In the genomic region with DNA sequence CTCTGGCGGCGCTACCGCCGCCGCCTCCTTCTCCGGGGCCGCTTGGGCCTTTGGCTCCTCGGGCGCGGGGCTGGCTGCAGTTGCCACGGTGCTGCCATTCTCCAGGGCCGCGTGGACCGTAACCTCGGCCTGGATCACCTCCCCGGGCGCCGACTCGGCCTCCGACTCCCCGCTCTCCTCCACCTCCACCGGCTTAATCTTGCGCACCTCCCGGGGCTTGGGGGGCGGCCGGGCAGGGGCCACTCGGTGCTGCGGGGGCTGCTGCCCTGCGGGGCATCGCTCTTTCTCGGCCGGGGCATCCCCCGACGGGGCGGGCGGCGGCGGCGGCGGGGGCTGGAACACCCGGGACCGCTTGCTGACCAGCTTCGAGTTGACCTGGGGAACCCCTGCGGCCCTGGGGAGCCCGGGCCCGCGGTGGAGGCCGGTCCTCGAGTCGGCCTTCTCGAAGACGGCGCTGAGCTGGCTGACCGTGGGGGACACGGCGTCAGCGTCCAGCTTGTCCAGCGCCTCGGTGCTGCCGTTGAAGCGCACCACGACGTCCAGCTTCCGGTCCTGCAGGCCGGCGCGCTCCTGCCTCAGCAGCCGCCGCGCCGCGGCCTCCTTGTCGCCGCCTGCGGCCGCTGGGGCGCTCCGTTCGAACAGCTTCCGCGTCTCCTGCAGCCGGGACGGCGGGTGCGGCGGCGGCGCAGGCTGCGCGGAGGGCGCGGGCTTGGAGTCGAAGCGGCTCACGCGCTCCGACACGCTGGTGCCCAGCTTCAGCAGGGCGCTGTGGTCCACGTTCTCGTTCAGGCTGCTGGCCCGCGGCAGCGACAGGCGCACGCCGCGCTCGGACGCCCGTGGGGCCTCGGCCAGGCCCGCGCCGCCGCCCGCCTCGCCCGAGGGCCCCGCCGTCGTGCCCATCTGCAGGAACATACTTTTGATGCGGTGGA, we compare ENCODE assay signal across 8 cellular contexts. TPM values are rescaled to one million over a fixed set of nuclear protein-coding genes. Genes with fewer than 3 reads are reported as not detected.
DNase-seq lines count a peak whose midpoint lies in the region; ATAC-seq and TF ChIP-seq lines count a peak whose summit lies in the region.

No MANE protein-coding gene starts in this region.

- peak overlapping the region; percentile 70 for H3K27ac ChIP-seq in osteoblast (ENCODE audit: low read depth, low read length)

- peak overlapping the region; percentile 95 for H3K4me2 ChIP-seq in osteoblast (ENCODE audit: insufficient read depth, low read length)

- peak overlapping the region; percentile 95 for H3K9ac ChIP-seq in NT2/D1 (ENCODE audit: insufficient read length, low read depth)

- H4K20me1 ChIP-seq in osteoblast (ENCODE audit: insufficient read depth, low read length) = peaks cover 40% of the 10 kb centered on the region

- H2AFZ ChIP-seq in osteoblast (ENCODE audit: low read length) = no peak overlapping the region

- no peak for TF ChIP-seq CTCF in osteoblast (IDR thresholded peaks at IDR 0.05; ENCODE audit: extremely low read depth, low read depth, low read length)

- ATAC-seq in HG02840 (IDR thresholded peaks at IDR 0.05; ENCODE audit: low FRiP score, unreplicated experiment) (no peak), HG02678 (IDR thresholded peaks at IDR 0.05; ENCODE audit: unreplicated experiment) (no peak)

- DNase-seq in NOMO-1 (lab: John Stamatoyannopoulos, UW; ENCODE audit: unreplicated experiment in 2 of 2) = peak; percentile 47 to 51
- no peak for DNase-seq in NOMO-1 treated with dmso at 0.1 percent for 144 hours (lab: John Stamatoyannopoulos, UW; ENCODE audit: unreplicated experiment)
- DNase-seq in NT2/D1 (ENCODE audit: low read depth, low spot score) = no peak
- peak; percentile 56 for DNase-seq in activated gamma-delta T cell (lab: John Stamatoyannopoulos, UW)
- DNase-seq in glomerular visceral epithelial cell (ENCODE audit: extremely low spot score) = peak; percentile 58
- DNase-seq in osteoblast (ENCODE audit: insufficient read length, low spot score, missing footprints) = peak; percentile 91

- peaks cover 42% of the 10 kb centered on the region for H3K4me1 ChIP-seq in NT2/D1 (ENCODE audit: insufficient read depth, insufficient read length)
- peaks cover 54% of the 10 kb centered on the region for H3K4me1 ChIP-seq in osteoblast (ENCODE audit: insufficient read depth, low read length)

- H3K36me3 ChIP-seq in NT2/D1 (ENCODE audit: insufficient read depth, insufficient read length, low read length) = peaks cover 31% of the 10 kb centered on the region
- peaks cover 9% of the 10 kb centered on the region for H3K36me3 ChIP-seq in osteoblast (ENCODE audit: insufficient read depth, low read length)

- no peaks in the 10 kb centered on the region for H3K27me3 ChIP-seq in NT2/D1 (ENCODE audit: insufficient read depth, insufficient read length)
- H3K27me3 ChIP-seq in osteoblast (ENCODE audit: insufficient read depth, low read length) = no peaks in the 10 kb centered on the region

- H3K9me3 ChIP-seq in NT2/D1 (ENCODE audit: insufficient read depth, low read length) = no peaks in the 10 kb centered on the region
- H3K9me3 ChIP-seq in osteoblast (ENCODE audit: low read depth, low read length) = no peaks in the 10 kb centered on the region

- peak overlapping the region; percentile 78 for H3K4me3 ChIP-seq in NT2/D1 (ENCODE audit: insufficient read length, low read depth)
- H3K4me3 ChIP-seq in osteoblast (ENCODE audit: insufficient read depth, low read length) = peak overlapping the region; percentile 84

- peaks cover 61% of the 10 kb centered on the region for H3K79me2 ChIP-seq in osteoblast (ENCODE audit: insufficient read depth, low read length)

RNA-seq across cellular contexts. Expression of a gene that starts 0.8 kb away (rescaled TPM):
- 44.2 and 48.9 TPM in 2 replicates for total RNA-seq in osteoblast

RNA-seq across cellular contexts. Expression of a gene that starts 16.1 kb away (rescaled TPM):
- total RNA-seq in osteoblast = 0.29 TPM in 1 of 2 replicates, not detected in the other

RNA-seq across cellular contexts. Expression of a gene that starts 19.7 kb away (rescaled TPM):
- total RNA-seq in osteoblast = 2.5 and 2.7 TPM in 2 replicates

RNA-seq across cellular contexts. Expression of a gene that starts 51.7 kb away (rescaled TPM):
- total RNA-seq in osteoblast = 6,718 and 8,987 TPM in 2 replicates

RNA-seq across cellular contexts. Expression of a gene that starts 54.5 kb away (rescaled TPM):
- total RNA-seq in osteoblast = 43.4 and 54.8 TPM in 2 replicates

Comparison
In these comparisons a context has a peak if more than half of its experiments do, and no peak if none do; other contexts are left out.
1. DNase-seq: peak in NOMO-1 (2 of 2), activated gamma-delta T cell (single experiment), glomerular visceral epithelial cell (single experiment) and osteoblast (single experiment); none in NOMO-1 treated with dmso at 0.1 percent for 144 hours (single experiment) and NT2/D1 (single experiment).